Comparison of ENCODE assay signal across 19 cellular contexts in the genomic region with DNA sequence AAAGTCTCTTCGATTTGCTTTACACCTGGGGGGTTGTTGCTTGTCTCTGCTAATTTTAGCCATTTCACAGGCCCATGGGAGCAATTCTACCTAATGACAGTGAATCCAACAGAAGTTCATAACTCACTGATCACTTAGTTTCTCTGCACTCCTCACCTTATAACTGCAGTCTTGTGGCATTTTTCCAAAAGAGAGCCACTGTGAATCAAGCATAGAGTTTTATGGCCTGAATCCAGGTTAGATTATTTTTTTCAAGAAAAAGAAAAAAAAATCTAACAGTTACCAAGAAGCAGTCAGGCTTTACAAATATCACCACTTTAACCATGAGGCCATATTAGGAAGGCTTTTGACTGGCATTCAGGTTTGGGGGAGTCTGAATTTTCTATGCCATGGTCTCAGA. TPM values are rescaled to one million over a fixed set of nuclear protein-coding genes. Genes with fewer than 3 reads are reported as not detected.
A peak's percentile ranks its signal among the peaks of the same experiment; 100 is the strongest.
DNase-seq lines count a peak whose midpoint lies in the region; ATAC-seq, FAIRE-seq and TF ChIP-seq lines count a peak whose summit lies in the region.
"Had no signal": no experiment of that assay in that cellular context is flagged by ENCODE, and none has a peak within 500 bp of the region (broad histone marks: within the 10 kb centered on the region; RNA-seq: fewer than 3 reads in every experiment).

No MANE protein-coding gene starts in this region.

- no peak for TF ChIP-seq POLR2A in uterus (IDR thresholded peaks at IDR 0.05)

- H3K36me3 Mint-ChIP-seq in CD4-positive, CD25-positive, alpha-beta regulatory T cell: peaks cover 20% of the 10 kb centered on the region
- H3K36me3 Mint-ChIP-seq in activated T-helper 2 cell treated with anti-CD3 and anti-CD28 coated beads, Interferon-gamma antibody, Interleukin-2, Interleukin-4, amounts not matched to agents 10 μg/mL and 5 μg/mL and 100 μg/mL, durations not matched to agents 14 hours and 24 hours and 36 hours (ENCODE audit: low read depth): peaks cover 57% of the 10 kb centered on the region
- H3K36me3 Mint-ChIP-seq in naive thymus-derived CD4-positive, alpha-beta T cell: peaks cover 23 to 37% (median 32%) of the 10 kb centered on the region in 5 donors

- CTCF ChIA-PET in naive thymus-derived CD4-positive, alpha-beta T cell (lab: Charles Lee): interaction anchor here (0.9 to 11.1 kb wide), 9 partner anchors 14 to 238 kb away, joined by 3 to 128 read pairs (median 11); a partner anchor contains a TSS

- no peaks in the 10 kb centered on the region for H4K20me1 ChIP-seq in DOHH2 (ENCODE audit: control insufficient read depth, insufficient read depth, low read depth, low read length)

- H3K36me3 ChIP-seq in CD4-positive, CD25-positive, alpha-beta regulatory T cell (ENCODE audit: control insufficient read depth, insufficient read depth, low read length): peaks cover 10% of the 10 kb centered on the region
- H3K36me3 ChIP-seq in DOHH2 (ENCODE audit: control insufficient read depth, low read length) (peaks cover 7% of the 10 kb centered on the region), ascending aorta (no peaks in the 10 kb centered on the region), uterus (no peaks in the 10 kb centered on the region)
- peaks cover 9 to 24% (median 10%) of the 10 kb centered on the region in 3 experiments for H3K36me3 ChIP-seq in naive thymus-derived CD4-positive, alpha-beta T cell (ENCODE audit: control insufficient read depth in 2 of 3, insufficient read depth in 3 of 3, low read length in 3 of 3)
- H3K36me3 ChIP-seq: colonic mucosa, pancreas had no signal

- no peak for TF ChIP-seq CTCF in DOHH2 (IDR thresholded peaks at IDR 0.05; ENCODE audit: low read depth, low read length, poor library complexity, severe bottlenecking)
- TF ChIP-seq CTCF in ascending aorta (IDR thresholded peaks at IDR 0.05): no peak
- no peak for TF ChIP-seq CTCF in uterus (IDR thresholded peaks at IDR 0.05)

- no peaks in the 10 kb centered on the region for H3F3A ChIP-seq in DOHH2 (ENCODE audit: control insufficient read depth, insufficient read depth)

- H3K4me2 ChIP-seq in DOHH2 (ENCODE audit: low read length): peak overlapping the region; percentile 66

- H3K4me1 ChIP-seq in CD4-positive, CD25-positive, alpha-beta regulatory T cell (ENCODE audit: control insufficient read depth, insufficient read depth, low read length, poor library complexity, severe bottlenecking): peaks cover 64% of the 10 kb centered on the region
- H3K4me1 ChIP-seq in DOHH2 (ENCODE audit: control insufficient read depth, low read length) (peaks cover 74% of the 10 kb centered on the region), ascending aorta (no peaks in the 10 kb centered on the region), uterus (no peaks in the 10 kb centered on the region)
- peaks cover 48% of the 10 kb centered on the region in 2 donors for H3K4me1 ChIP-seq in naive thymus-derived CD4-positive, alpha-beta T cell (ENCODE audit: control insufficient read depth in 2 of 2, insufficient read depth in 2 of 2, low read length in 2 of 2)
- H3K4me1 ChIP-seq: colonic mucosa, pancreas had no signal

- H3K27ac Mint-ChIP-seq in CD4-positive, CD25-positive, alpha-beta regulatory T cell: peak overlapping the region; percentile 100
- H3K27ac Mint-ChIP-seq in activated T-helper 2 cell treated with anti-CD3 and anti-CD28 coated beads, Interferon-gamma antibody, Interleukin-2, Interleukin-4, amounts not matched to agents 10 μg/mL and 5 μg/mL and 100 μg/mL, durations not matched to agents 14 hours and 24 hours and 36 hours: peak overlapping the region; percentile 96
- peak overlapping the region; percentile 97 to 100 (median 99) for H3K27ac Mint-ChIP-seq in naive thymus-derived CD4-positive, alpha-beta T cell

- no peaks in the 10 kb centered on the region for H3K9me2 ChIP-seq in DOHH2 (replicated peaks; ENCODE audit: control insufficient read depth, low read length)

- H3K9me3 ChIP-seq in CD4-positive, CD25-positive, alpha-beta regulatory T cell (ENCODE audit: control insufficient read depth in 2 of 2, low read length in 2 of 2): no peaks in the 10 kb centered on the region
- H3K9me3 ChIP-seq in DOHH2 (ENCODE audit: control insufficient read depth, insufficient read depth, low read length) (no peaks in the 10 kb centered on the region), ascending aorta (no peaks in the 10 kb centered on the region), uterus (no peaks in the 10 kb centered on the region)
- no peaks in the 10 kb centered on the region for H3K9me3 ChIP-seq in naive thymus-derived CD4-positive, alpha-beta T cell (ENCODE audit: control insufficient read depth in 2 of 3, low read length in 3 of 3)
- H3K9me3 ChIP-seq: colonic mucosa, mucosa of descending colon, pancreas had no signal

- peaks cover 0 to 1% (median 0%) of the 10 kb centered on the region in 7 donors for H3K9me3 Mint-ChIP-seq in CD4-positive, CD25-positive, alpha-beta regulatory T cell
- no peaks in the 10 kb centered on the region for H3K9me3 Mint-ChIP-seq in activated T-helper 2 cell treated with anti-CD3 and anti-CD28 coated beads, Interferon-gamma antibody, Interleukin-2, Interleukin-4, amounts not matched to agents 10 μg/mL and 5 μg/mL and 100 μg/mL, durations not matched to agents 14 hours and 24 hours and 36 hours
- H3K9me3 Mint-ChIP-seq in naive thymus-derived CD4-positive, alpha-beta T cell: peaks cover 0 to 3% (median 0%) of the 10 kb centered on the region in 11 donors

- FAIRE-seq in frontal cortex (lab: Jason Lieb, UNC): no peak
- FAIRE-seq: GM12891, pancreas had no signal

- no peak for DNase-seq in CD4-positive, CD25-positive, alpha-beta regulatory T cell
- DNase-seq in activated T-helper 2 cell treated with anti-CD3 and anti-CD28 coated beads, Interferon-gamma antibody, Interleukin-2, Interleukin-4, amounts not matched to agents 10 μg/mL and 5 μg/mL and 100 μg/mL, durations not matched to agents 14 hours and 24 hours and 36 hours (ENCODE audit: low spot score): no peak
- DNase-seq in naive thymus-derived CD4-positive, alpha-beta T cell: peak in 2 of 9 donors; percentile 32 to 48
- DNase-seq in ascending aorta (ENCODE audit: low spot score in 2 of 2) (no peak), frontal cortex (ENCODE audit: low spot score in 2 of 2) (no peak), uterus (no peak)
- DNase-seq: amygdala; colonic mucosa; head of caudate nucleus; mucosa of descending colon; NCI-H187 treated with DMSO at 0.1 percent for 48 hours; NCI-H526 treated with DMSO at 0.1 percent for 48 hours; pancreas; RPMI8226; stimulated activated CD4-positive, alpha-beta T cell treated with anti-CD3 and anti-CD28 coated beads, Interleukin-12 subunit alpha, Interleukin-12 subunit beta, amount 100 ng/mL, for 4 hours; T-helper 9 cell had no signal

- H3K27me3 ChIP-seq in CD4-positive, CD25-positive, alpha-beta regulatory T cell (ENCODE audit: control insufficient read depth, insufficient read depth, low read length): no peaks in the 10 kb centered on the region
- H3K27me3 ChIP-seq in DOHH2 (ENCODE audit: control insufficient read depth, low read length) (no peaks in the 10 kb centered on the region), ascending aorta (no peaks in the 10 kb centered on the region), uterus (no peaks in the 10 kb centered on the region)
- H3K27me3 ChIP-seq in naive thymus-derived CD4-positive, alpha-beta T cell (ENCODE audit: control insufficient read depth in 2 of 2, insufficient read depth in 2 of 2, low read length in 2 of 2): no peaks in the 10 kb centered on the region
- H3K27me3 ChIP-seq: colonic mucosa, pancreas had no signal

- peaks cover 4% of the 10 kb centered on the region for H3K27me3 Mint-ChIP-seq in CD4-positive, CD25-positive, alpha-beta regulatory T cell
- no peaks in the 10 kb centered on the region for H3K27me3 Mint-ChIP-seq in activated T-helper 2 cell treated with anti-CD3 and anti-CD28 coated beads, Interferon-gamma antibody, Interleukin-2, Interleukin-4, amounts not matched to agents 10 μg/mL and 5 μg/mL and 100 μg/mL, durations not matched to agents 14 hours and 24 hours and 36 hours (ENCODE audit: low read depth)
- no peaks in the 10 kb centered on the region for H3K27me3 Mint-ChIP-seq in naive thymus-derived CD4-positive, alpha-beta T cell

- ATAC-seq in CD4-positive, CD25-positive, alpha-beta regulatory T cell (ENCODE audit: low read depth in 2 of 2): no peak
- no peak for ATAC-seq in naive thymus-derived CD4-positive, alpha-beta T cell
- ATAC-seq in GM18517 (IDR thresholded peaks at IDR 0.05; ENCODE audit: unreplicated experiment): no peak
- ATAC-seq: pancreas had no signal

- peaks cover 37% of the 10 kb centered on the region for H3K79me2 ChIP-seq in DOHH2 (ENCODE audit: control insufficient read depth, low read length)

- H3K4me1 Mint-ChIP-seq in CD4-positive, CD25-positive, alpha-beta regulatory T cell: peaks cover 25 to 74% (median 47%) of the 10 kb centered on the region in 4 donors
- H3K4me1 Mint-ChIP-seq in activated T-helper 2 cell treated with anti-CD3 and anti-CD28 coated beads, Interferon-gamma antibody, Interleukin-2, Interleukin-4, amounts not matched to agents 10 μg/mL and 5 μg/mL and 100 μg/mL, durations not matched to agents 14 hours and 24 hours and 36 hours (ENCODE audit: low read depth): peaks cover 80% of the 10 kb centered on the region
- H3K4me1 Mint-ChIP-seq in naive thymus-derived CD4-positive, alpha-beta T cell: peaks cover 29 to 74% (median 64%) of the 10 kb centered on the region in 7 donors

- peak overlapping the region; percentile 98 for H3K27ac ChIP-seq in CD4-positive, CD25-positive, alpha-beta regulatory T cell (ENCODE audit: insufficient read depth, low read length, poor library complexity, severe bottlenecking)
- peak overlapping the region; percentile 46; the same call in 1 of the 2 replicates for H3K27ac ChIP-seq in DOHH2 (ENCODE audit: low read depth, low read length)
- H3K27ac ChIP-seq in naive thymus-derived CD4-positive, alpha-beta T cell (ENCODE audit: low read depth, low read length): peak overlapping the region; percentile 98
- H3K27ac ChIP-seq in ascending aorta: no peak overlapping the region
- no peak overlapping the region for H3K27ac ChIP-seq in uterus
- H3K27ac ChIP-seq: pancreas had no signal

- peak overlapping the region; percentile 100 for H3K4me3 ChIP-seq in CD4-positive, CD25-positive, alpha-beta regulatory T cell (ENCODE audit: low read depth, low read length)
- peak overlapping the region; percentile 8; the same call in 1 of the 2 replicates for H3K4me3 ChIP-seq in DOHH2 (ENCODE audit: low read length)
- peak overlapping the region; percentile 14 for H3K4me3 ChIP-seq in naive thymus-derived CD4-positive, alpha-beta T cell (ENCODE audit: low read length)
- no peak overlapping the region for H3K4me3 ChIP-seq in ascending aorta
- no peak overlapping the region for H3K4me3 ChIP-seq in uterus
- H3K4me3 ChIP-seq: colonic mucosa, mucosa of descending colon, pancreas had no signal

- H3K4me3 Mint-ChIP-seq in CD4-positive, CD25-positive, alpha-beta regulatory T cell: peak overlapping the region; percentile 77 to 94 (median 92)
- H3K4me3 Mint-ChIP-seq in activated T-helper 2 cell treated with anti-CD3 and anti-CD28 coated beads, Interferon-gamma antibody, Interleukin-2, Interleukin-4, amounts not matched to agents 10 μg/mL and 5 μg/mL and 100 μg/mL, durations not matched to agents 14 hours and 24 hours and 36 hours (ENCODE audit: low read depth): peak overlapping the region; percentile 85
- peak overlapping the region; percentile 20 to 100 (median 92) for H3K4me3 Mint-ChIP-seq in naive thymus-derived CD4-positive, alpha-beta T cell

- POLR2A ChIA-PET in naive thymus-derived CD4-positive, alpha-beta T cell (lab: Charles Lee): interaction anchor here (0.8 to 18.2 kb wide), 12 partner anchors 13 to 197 kb away, joined by 4 to 1069 read pairs (median 26); no protein-coding TSS in a partner anchor

- intact Hi-C loops in activated T-helper 2 cell treated with anti-CD3 and anti-CD28 coated beads, Interferon-gamma antibody, Interleukin-2, Interleukin-4, amounts not matched to agents 10 μg/mL and 5 μg/mL and 100 μg/mL, durations not matched to agents 14 hours and 24 hours and 36 hours (cut with micrococcal nuclease): no loop called here
- intact Hi-C loops in naive thymus-derived CD4-positive, alpha-beta T cell (cut with micrococcal nuclease): loop anchor here in 1 of 2 donors (2.0 to 10.0 kb wide), 4 partner anchors 16 to 1020 kb away; a partner anchor contains a TSS
- intact Hi-C loops in ascending aorta (cut with DNase I) (no loop called here), uterus (cut with DNase I; ENCODE audit: low total_unique reads) (no loop called here)

RNA-seq across cellular contexts. Expression of a gene that starts 1.5 kb away (rescaled TPM):
- 394 TPM for total RNA-seq in CD4-positive, CD25-positive, alpha-beta regulatory T cell
- 100 to 1,000 TPM; 110 to 311 (median 212) TPM for polyA plus RNA-seq in CD4-positive, CD25-positive, alpha-beta regulatory T cell
- 60.9 and 66.9 TPM in 2 replicates for total RNA-seq in activated T-helper 2 cell treated with anti-CD3 and anti-CD28 coated beads, Interferon-gamma antibody, Interleukin-2, Interleukin-4, amounts not matched to agents 10 μg/mL and 5 μg/mL and 100 μg/mL, durations not matched to agents 14 hours and 24 hours and 36 hours
- 1,000 to 10,000 TPM in 2 of 5 experiments, 100 to 1,000 TPM in 3; 341 to 1,298 (median 608) TPM for total RNA-seq in naive thymus-derived CD4-positive, alpha-beta T cell
- polyA plus RNA-seq in naive thymus-derived CD4-positive, alpha-beta T cell: 100 to 1,000 TPM; 690 to 965 TPM
- total RNA-seq in ascending aorta (6.6 TPM), frontal cortex (0.41 TPM), uterus (1 to 10 TPM; 1.3 to 5.4 (median 3.8) TPM)

Comparison
In these comparisons a context has a peak if more than half of its experiments do, and no peak if none do; other contexts are left out.
1. H3K27ac ChIP-seq: peak in CD4-positive, CD25-positive, alpha-beta regulatory T cell (single experiment), DOHH2 (single experiment) and naive thymus-derived CD4-positive, alpha-beta T cell (single experiment); none in ascending aorta (0 of 2) and uterus (0 of 2).
2. H3K4me3 ChIP-seq: peak in CD4-positive, CD25-positive, alpha-beta regulatory T cell (single experiment), DOHH2 (single experiment) and naive thymus-derived CD4-positive, alpha-beta T cell (single experiment); none in ascending aorta (0 of 2) and uterus (0 of 2).
3. Peak in every context shown above with its lines, with median percentiles within 50 percentile points of each other: H3K27ac Mint-ChIP-seq and H3K4me3 Mint-ChIP-seq.